In the genomic region with DNA sequence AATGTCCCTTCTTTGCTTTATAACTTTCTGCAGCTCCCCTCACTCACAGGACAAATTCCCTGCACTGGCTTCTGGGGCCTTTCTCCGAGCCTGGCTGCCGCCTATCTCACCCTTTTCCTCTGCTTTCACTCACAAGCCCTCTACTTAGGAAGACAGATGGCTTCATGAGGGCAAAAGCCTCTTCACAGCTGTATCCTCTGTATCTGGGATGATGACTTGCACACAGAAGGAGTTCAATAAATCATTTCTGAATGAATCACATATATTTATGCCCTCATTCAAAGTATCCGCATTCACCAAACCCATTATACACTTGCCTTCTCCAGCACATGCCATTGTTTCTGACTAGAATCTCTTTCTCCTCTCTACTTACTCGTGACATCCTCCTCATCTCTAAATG, we compare ENCODE assay signal across 9 cellular contexts.
"Had no signal": no experiment of that assay in that cellular context is flagged by ENCODE, and none has a peak within 500 bp of the region (broad histone marks: within the 10 kb centered on the region; RNA-seq: fewer than 3 reads in every experiment).

No MANE protein-coding gene starts in this region.

- H3K4me1 Mint-ChIP-seq: mesothelial cell of epicardium had no signal

- DNase-seq: activated CD4-positive, alpha-beta T cell treated with anti-CD3 and anti-CD28 coated beads for 1 hour; activated CD8-positive, alpha-beta T cell treated with anti-CD3 and anti-CD28 coated beads, Interleukin-2, amount 10 ng/mL, durations not matched to agents 7 days and 5 days; activated effector memory CD4-positive, alpha-beta T cell treated with anti-CD3 and anti-CD28 coated beads, Interleukin-2, amount 50 U/mL, for 16 hours; heart right ventricle; naive B cell; retina; stimulated activated CD4-positive, alpha-beta T cell treated with anti-CD3 and anti-CD28 coated beads, Interleukin-4, amount 100 ng/mL, for 4 hours; uterus had no signal

- ATAC-seq: activated CD8-positive, alpha-beta T cell treated with anti-CD3 and anti-CD28 coated beads, Interleukin-2, amount 10 ng/mL, durations not matched to agents 7 days and 5 days; heart right ventricle had no signal

- H3K36me3 Mint-ChIP-seq: mesothelial cell of epicardium had no signal

- H3K4me3 Mint-ChIP-seq: activated CD8-positive, alpha-beta T cell treated with anti-CD3 and anti-CD28 coated beads, Interleukin-2, amount 10 ng/mL, durations not matched to agents 7 days and 5 days; mesothelial cell of epicardium; naive B cell had no signal

- H3K27ac Mint-ChIP-seq: activated CD8-positive, alpha-beta T cell treated with anti-CD3 and anti-CD28 coated beads, Interleukin-2, amount 10 ng/mL, durations not matched to agents 7 days and 5 days; mesothelial cell of epicardium had no signal

- H3K27me3 Mint-ChIP-seq: naive B cell had no signal

- H3K9me3 Mint-ChIP-seq: mesothelial cell of epicardium, naive B cell had no signal
